ENCODE assay signal across 10 cellular contexts in the genomic region with DNA sequence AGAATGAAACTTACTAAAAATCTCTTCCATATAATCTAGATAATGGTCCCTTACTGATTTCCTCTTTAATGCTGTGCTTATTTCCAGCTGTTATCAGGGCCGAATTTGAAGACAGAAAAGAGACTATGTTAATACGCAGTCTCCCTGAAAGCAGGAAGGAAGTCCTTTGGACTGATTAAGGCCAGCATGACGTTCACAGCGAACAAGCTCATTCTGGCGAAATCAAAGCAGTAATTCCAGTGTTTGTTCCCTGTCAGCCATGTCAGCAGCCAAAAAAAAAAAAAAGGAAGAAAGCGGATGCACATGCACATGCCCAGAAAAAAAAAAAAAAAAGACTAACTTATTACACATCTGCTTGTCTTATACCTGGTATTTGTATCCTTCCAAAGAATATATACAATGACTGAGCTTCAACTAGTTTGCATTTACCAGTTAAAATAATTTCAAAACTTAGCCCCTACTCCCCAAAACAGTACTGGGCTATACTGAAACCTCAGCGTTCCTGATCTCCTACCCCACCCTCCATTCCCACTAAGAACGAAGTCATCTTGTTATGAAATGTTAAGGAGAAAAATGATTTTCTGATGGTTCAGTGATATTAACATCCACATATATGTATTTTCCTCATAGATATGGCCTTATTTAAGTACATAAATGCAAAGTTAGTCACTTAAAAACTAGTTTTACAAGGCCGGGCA. TPM values are rescaled to one million over a fixed set of nuclear protein-coding genes. Genes with fewer than 3 reads are reported as not detected.
DNase-seq lines count a peak whose midpoint lies in the region; ATAC-seq and TF ChIP-seq lines count a peak whose summit lies in the region.
"Had no signal": no experiment of that assay in that cellular context is flagged by ENCODE, and none has a peak within 500 bp of the region (broad histone marks: within the 10 kb centered on the region; RNA-seq: fewer than 3 reads in every experiment).

No MANE protein-coding gene starts in this region.

- H3K27me3 ChIP-seq in left lung: no peaks in the 10 kb centered on the region
- H3K27me3 ChIP-seq in stomach smooth muscle (ENCODE audit: control insufficient read depth in 1 of 2, insufficient read depth in 2 of 2, low read length in 2 of 2): no peaks in the 10 kb centered on the region
- no peaks in the 10 kb centered on the region for H3K27me3 ChIP-seq in CD4-positive, alpha-beta memory T cell (ENCODE audit: insufficient read depth, low read length)

- peak; percentile 88 for ATAC-seq in left lung

- H3K4me3 ChIP-seq in coronary artery: peak overlapping the region; percentile 35
- H3K4me3 ChIP-seq in left lung: no peak overlapping the region
- H3K4me3 ChIP-seq in stomach smooth muscle (ENCODE audit: low read length in 2 of 2): peak overlapping the region in 1 of 2 donors; percentile 29
- H3K4me3 ChIP-seq in CD4-positive, alpha-beta memory T cell (ENCODE audit: low read length in 2 of 2): no peak overlapping the region

- TF ChIP-seq CTCF in coronary artery (IDR thresholded peaks at IDR 0.05): no peak
- TF ChIP-seq CTCF in left lung (IDR thresholded peaks at IDR 0.05): no peak

- peak overlapping the region; percentile 42 to 86 for H3K27ac ChIP-seq in coronary artery
- peak overlapping the region; percentile 60 to 83 for H3K27ac ChIP-seq in left lung
- peak overlapping the region; percentile 56 for H3K27ac ChIP-seq in stomach smooth muscle (ENCODE audit: low read length)
- no peak overlapping the region for H3K27ac ChIP-seq in CD4-positive, alpha-beta memory T cell (ENCODE audit: low read depth, low read length)

- H3K4me3 Mint-ChIP-seq in CD4-positive, alpha-beta memory T cell: no peak overlapping the region

- peak overlapping the region in 1 of 2 donors; percentile 55 for H3K9ac ChIP-seq in stomach smooth muscle (ENCODE audit: low read length in 2 of 2)

- H3K36me3 ChIP-seq in left lung (peaks cover 0 to 27% of the 10 kb centered on the region in 2 donors), stomach smooth muscle (ENCODE audit: control insufficient read depth in 2 of 2, insufficient read depth in 2 of 2, low read length in 2 of 2) (peaks cover 0 to 7% of the 10 kb centered on the region in 2 donors)
- H3K36me3 ChIP-seq in CD4-positive, alpha-beta memory T cell (ENCODE audit: insufficient read depth, low read length): no peaks in the 10 kb centered on the region

- no peaks in the 10 kb centered on the region for H3K27me3 Mint-ChIP-seq in CD4-positive, alpha-beta memory T cell

- H3K36me3 Mint-ChIP-seq in CD4-positive, alpha-beta memory T cell: peaks cover 24 to 31% of the 10 kb centered on the region in 2 donors

- H3K9me3 ChIP-seq in left lung (peaks cover 0 to 9% of the 10 kb centered on the region in 2 donors), stomach smooth muscle (ENCODE audit: control insufficient read depth in 2 of 2, low read length in 2 of 2) (no peaks in the 10 kb centered on the region)
- no peaks in the 10 kb centered on the region for H3K9me3 ChIP-seq in CD4-positive, alpha-beta memory T cell (ENCODE audit: control insufficient read depth in 1 of 2, low read length in 2 of 2)

- H3K4me1 ChIP-seq in left lung (peaks cover 4 to 17% of the 10 kb centered on the region in 2 donors), stomach smooth muscle (ENCODE audit: control insufficient read depth, insufficient read depth, low read length) (no peaks in the 10 kb centered on the region)
- H3K4me1 ChIP-seq in CD4-positive, alpha-beta memory T cell (ENCODE audit: insufficient read depth, low read length): no peaks in the 10 kb centered on the region

- in situ Hi-C loops in ACHN (cut with HindIII; ENCODE audit: low pct_ligation_motif_present, low pct_unique_long_range_greater_than_20kb, low sequenced_read_pairs): no loop called here

- peak overlapping the region in 2 of 7 donors; percentile 15 to 16 for H3K27ac Mint-ChIP-seq in CD4-positive, alpha-beta memory T cell

- H3K4me1 Mint-ChIP-seq in CD4-positive, alpha-beta memory T cell: peaks cover 0 to 3% (median under 1%) of the 10 kb centered on the region in 4 donors

- CTCF ChIA-PET in CD4-positive, alpha-beta memory T cell (lab: Charles Lee; ENCODE audit: partially characterized antibody): interaction anchor here (1.3 to 1.6 kb wide), 2 partner anchors 140 to 151 kb away, joined by 3 to 5 read pairs; no protein-coding TSS in a partner anchor

- POLR2A ChIA-PET in CD4-positive, alpha-beta memory T cell (lab: Charles Lee; ENCODE audit: partially characterized antibody): interaction anchor here (0.7 kb wide), 1 partner anchor 128 kb away, joined by 3 read pairs; no protein-coding TSS in a partner anchor

- intact Hi-C loops in left lung (cut with DNase I): no loop called here
- intact Hi-C loops in CD4-positive, alpha-beta memory T cell (cut with micrococcal nuclease): no loop called here

- peaks cover 0 to 8% (median 3%) of the 10 kb centered on the region in 8 donors for H3K9me3 Mint-ChIP-seq in CD4-positive, alpha-beta memory T cell

- DNase-seq in NCI-H2081 (lab: John Stamatoyannopoulos, UW): peak; percentile 28 to 74
- DNase-seq in coronary artery (ENCODE audit: low spot score): no peak
- DNase-seq in left lung: peak in 1 of 2 donors; percentile 36
- DNase-seq in DMS 273 treated with DMSO at 0.1 percent for 48 hours (lab: John Stamatoyannopoulos, UW): no peak
- no peak for DNase-seq in CD4-positive, alpha-beta memory T cell
- DNase-seq in ACHN: no peak
- DNase-seq in stimulated activated CD4-positive, alpha-beta T cell treated with anti-CD3 and anti-CD28 coated beads, Interleukin-12 subunit alpha, Interleukin-12 subunit beta, amount 100 ng/mL, for 4 hours: no peak
- DNase-seq: activated gamma-delta T cell treated with Interleukin-2 at 50 U/mL for 16 hours, T-helper 1 cell had no signal

RNA-seq across cellular contexts. Expression of a gene that starts 29.0 kb away (rescaled TPM):
- 10 to 100 TPM; 86.0 to 97.0 TPM for total RNA-seq in left lung
- total RNA-seq in CD4-positive, alpha-beta memory T cell: 100 to 1,000 TPM; 114 to 118 TPM
- polyA plus RNA-seq in CD4-positive, alpha-beta memory T cell: 100 to 1,000 TPM; 324 to 472 TPM

RNA-seq across cellular contexts. Expression of a gene that starts 29.3 kb away (rescaled TPM):
- 10 to 100 TPM; 27.0 to 29.8 TPM for total RNA-seq in left lung
- total RNA-seq in CD4-positive, alpha-beta memory T cell: 10 to 100 TPM; 14.3 to 17.5 TPM
- 10 to 100 TPM; 19.6 to 24.9 TPM for polyA plus RNA-seq in CD4-positive, alpha-beta memory T cell

Comparison
In these comparisons a context has a peak if more than half of its experiments do, and no peak if none do; other contexts are left out.
1. DNase-seq: peak in NCI-H2081 (2 of 2); none in coronary artery (single experiment), DMS 273 treated with DMSO at 0.1 percent for 48 hours (single experiment), CD4-positive, alpha-beta memory T cell (0 of 5), ACHN (single experiment) and stimulated activated CD4-positive, alpha-beta T cell treated with anti-CD3 and anti-CD28 coated beads, Interleukin-12 subunit alpha, Interleukin-12 subunit beta, amount 100 ng/mL, for 4 hours (single experiment).